2 cellular contexts compared by ENCODE assay signal in the genomic region with DNA sequence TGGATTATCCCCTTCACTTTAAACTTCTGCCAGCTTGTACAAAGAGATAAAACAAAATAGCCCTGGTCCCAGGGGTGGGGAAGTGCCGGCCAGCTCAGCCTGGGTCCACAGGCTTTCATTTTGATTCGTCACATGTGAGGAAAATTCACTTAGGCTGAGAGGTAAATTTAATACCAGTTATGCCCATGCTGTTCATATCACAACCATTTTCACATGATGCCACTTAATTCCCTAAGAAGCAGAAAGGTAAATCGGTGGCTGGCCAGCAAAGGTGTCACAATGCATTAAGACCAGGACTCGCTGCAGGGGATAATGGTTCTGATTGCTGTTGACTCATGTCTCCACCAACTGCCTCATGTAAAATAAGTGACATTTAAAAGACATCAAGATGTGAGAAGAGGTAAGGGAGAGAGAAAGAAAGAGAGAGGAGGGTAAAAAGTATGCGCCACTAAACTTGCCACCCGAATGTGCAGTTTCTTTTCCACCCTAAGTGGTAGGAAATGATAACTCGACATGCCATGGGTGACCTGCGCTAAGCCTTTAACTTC.
TF ChIP-seq lines count a peak whose summit lies in the region.

No MANE protein-coding gene starts in this region.

TF ChIP-seq in GM23338, 12 proteins besides CTCF, POLR2A, EP300 and RAD21 (continued from another document and continues in another):
- TF ChIP-seq CREB1 (CRISPR knock-in tag; IDR thresholded peaks at IDR 0.05; ENCODE audit: low read depth): no peak
- TF ChIP-seq, protein P1, sequence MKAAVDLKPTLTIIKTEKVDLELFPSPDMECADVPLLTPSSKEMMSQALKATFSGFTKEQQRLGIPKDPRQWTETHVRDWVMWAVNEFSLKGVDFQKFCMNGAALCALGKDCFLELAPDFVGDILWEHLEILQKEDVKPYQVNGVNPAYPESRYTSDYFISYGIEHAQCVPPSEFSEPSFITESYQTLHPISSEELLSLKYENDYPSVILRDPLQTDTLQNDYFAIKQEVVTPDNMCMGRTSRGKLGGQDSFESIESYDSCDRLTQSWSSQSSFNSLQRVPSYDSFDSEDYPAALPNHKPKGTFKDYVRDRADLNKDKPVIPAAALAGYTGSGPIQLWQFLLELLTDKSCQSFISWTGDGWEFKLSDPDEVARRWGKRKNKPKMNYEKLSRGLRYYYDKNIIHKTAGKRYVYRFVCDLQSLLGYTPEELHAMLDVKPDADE (IDR thresholded peaks at IDR 0.05): no peak
- TF ChIP-seq POLR2AphosphoS5 (IDR thresholded peaks at IDR 0.05; ENCODE audit: low read depth): no peak
- TF ChIP-seq, protein P2, sequence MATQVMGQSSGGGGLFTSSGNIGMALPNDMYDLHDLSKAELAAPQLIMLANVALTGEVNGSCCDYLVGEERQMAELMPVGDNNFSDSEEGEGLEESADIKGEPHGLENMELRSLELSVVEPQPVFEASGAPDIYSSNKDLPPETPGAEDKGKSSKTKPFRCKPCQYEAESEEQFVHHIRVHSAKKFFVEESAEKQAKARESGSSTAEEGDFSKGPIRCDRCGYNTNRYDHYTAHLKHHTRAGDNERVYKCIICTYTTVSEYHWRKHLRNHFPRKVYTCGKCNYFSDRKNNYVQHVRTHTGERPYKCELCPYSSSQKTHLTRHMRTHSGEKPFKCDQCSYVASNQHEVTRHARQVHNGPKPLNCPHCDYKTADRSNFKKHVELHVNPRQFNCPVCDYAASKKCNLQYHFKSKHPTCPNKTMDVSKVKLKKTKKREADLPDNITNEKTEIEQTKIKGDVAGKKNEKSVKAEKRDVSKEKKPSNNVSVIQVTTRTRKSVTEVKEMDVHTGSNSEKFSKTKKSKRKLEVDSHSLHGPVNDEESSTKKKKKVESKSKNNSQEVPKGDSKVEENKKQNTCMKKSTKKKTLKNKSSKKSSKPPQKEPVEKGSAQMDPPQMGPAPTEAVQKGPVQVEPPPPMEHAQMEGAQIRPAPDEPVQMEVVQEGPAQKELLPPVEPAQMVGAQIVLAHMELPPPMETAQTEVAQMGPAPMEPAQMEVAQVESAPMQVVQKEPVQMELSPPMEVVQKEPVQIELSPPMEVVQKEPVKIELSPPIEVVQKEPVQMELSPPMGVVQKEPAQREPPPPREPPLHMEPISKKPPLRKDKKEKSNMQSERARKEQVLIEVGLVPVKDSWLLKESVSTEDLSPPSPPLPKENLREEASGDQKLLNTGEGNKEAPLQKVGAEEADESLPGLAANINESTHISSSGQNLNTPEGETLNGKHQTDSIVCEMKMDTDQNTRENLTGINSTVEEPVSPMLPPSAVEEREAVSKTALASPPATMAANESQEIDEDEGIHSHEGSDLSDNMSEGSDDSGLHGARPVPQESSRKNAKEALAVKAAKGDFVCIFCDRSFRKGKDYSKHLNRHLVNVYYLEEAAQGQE (IDR thresholded peaks at IDR 0.05; ENCODE audit: unreplicated experiment): no peak
- no peak for TF ChIP-seq ZNF114 (CRISPR knock-in tag; IDR thresholded peaks at IDR 0.05)
- no peak for TF ChIP-seq JUNB (IDR thresholded peaks at IDR 0.05; ENCODE audit: unreplicated experiment)
- TF ChIP-seq, protein P3, sequence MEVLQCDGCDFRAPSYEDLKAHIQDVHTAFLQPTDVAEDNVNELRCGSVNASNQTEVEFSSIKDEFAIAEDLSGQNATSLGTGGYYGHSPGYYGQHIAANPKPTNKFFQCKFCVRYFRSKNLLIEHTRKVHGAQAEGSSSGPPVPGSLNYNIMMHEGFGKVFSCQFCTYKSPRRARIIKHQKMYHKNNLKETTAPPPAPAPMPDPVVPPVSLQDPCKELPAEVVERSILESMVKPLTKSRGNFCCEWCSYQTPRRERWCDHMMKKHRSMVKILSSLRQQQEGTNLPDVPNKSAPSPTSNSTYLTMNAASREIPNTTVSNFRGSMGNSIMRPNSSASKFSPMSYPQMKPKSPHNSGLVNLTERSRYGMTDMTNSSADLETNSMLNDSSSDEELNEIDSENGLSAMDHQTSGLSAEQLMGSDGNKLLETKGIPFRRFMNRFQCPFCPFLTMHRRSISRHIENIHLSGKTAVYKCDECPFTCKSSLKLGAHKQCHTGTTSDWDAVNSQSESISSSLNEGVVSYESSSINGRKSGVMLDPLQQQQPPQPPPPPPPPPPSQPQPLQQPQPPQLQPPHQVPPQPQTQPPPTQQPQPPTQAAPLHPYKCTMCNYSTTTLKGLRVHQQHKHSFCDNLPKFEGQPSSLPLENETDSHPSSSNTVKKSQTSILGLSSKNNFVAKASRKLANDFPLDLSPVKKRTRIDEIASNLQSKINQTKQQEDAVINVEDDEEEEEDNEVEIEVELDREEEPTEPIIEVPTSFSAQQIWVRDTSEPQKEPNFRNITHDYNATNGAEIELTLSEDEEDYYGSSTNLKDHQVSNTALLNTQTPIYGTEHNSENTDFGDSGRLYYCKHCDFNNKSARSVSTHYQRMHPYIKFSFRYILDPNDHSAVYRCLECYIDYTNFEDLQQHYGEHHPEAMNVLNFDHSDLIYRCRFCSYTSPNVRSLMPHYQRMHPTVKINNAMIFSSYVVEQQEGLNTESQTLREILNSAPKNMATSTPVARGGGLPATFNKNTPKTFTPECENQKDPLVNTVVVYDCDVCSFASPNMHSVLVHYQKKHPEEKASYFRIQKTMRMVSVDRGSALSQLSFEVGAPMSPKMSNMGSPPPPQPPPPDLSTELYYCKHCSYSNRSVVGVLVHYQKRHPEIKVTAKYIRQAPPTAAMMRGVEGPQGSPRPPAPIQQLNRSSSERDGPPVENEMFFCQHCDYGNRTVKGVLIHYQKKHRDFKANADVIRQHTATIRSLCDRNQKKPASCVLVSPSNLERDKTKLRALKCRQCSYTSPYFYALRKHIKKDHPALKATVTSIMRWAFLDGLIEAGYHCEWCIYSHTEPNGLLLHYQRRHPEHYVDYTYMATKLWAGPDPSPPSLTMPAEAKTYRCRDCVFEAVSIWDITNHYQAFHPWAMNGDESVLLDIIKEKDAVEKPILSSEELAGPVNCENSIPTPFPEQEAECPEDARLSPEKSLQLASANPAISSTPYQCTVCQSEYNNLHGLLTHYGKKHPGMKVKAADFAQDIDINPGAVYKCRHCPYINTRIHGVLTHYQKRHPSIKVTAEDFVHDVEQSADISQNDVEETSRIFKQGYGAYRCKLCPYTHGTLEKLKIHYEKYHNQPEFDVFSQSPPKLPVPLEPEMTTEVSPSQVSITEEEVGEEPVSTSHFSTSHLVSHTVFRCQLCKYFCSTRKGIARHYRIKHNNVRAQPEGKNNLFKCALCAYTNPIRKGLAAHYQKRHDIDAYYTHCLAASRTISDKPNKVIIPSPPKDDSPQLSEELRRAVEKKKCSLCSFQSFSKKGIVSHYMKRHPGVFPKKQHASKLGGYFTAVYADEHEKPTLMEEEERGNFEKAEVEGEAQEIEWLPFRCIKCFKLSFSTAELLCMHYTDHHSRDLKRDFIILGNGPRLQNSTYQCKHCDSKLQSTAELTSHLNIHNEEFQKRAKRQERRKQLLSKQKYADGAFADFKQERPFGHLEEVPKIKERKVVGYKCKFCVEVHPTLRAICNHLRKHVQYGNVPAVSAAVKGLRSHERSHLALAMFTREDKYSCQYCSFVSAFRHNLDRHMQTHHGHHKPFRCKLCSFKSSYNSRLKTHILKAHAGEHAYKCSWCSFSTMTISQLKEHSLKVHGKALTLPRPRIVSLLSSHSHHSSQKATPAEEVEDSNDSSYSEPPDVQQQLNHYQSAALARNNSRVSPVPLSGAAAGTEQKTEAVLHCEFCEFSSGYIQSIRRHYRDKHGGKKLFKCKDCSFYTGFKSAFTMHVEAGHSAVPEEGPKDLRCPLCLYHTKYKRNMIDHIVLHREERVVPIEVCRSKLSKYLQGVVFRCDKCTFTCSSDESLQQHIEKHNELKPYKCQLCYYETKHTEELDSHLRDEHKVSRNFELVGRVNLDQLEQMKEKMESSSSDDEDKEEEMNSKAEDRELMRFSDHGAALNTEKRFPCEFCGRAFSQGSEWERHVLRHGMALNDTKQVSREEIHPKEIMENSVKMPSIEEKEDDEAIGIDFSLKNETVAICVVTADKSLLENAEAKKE (CRISPR knock-in tag; IDR thresholded peaks at IDR 0.05): no peak
- TF ChIP-seq EZH2phosphoT487 (IDR thresholded peaks at IDR 0.05; ENCODE audit: unreplicated experiment): no peak
- no peak for TF ChIP-seq EZH2 (IDR thresholded peaks at IDR 0.05; ENCODE audit: low read depth, unreplicated experiment)

TF ChIP-seq in SK-N-SH, 30 proteins besides CTCF, POLR2A, EP300 and RAD21 (continued from another document):
- TF ChIP-seq, protein P2 (IDR thresholded peaks at IDR 0.05; ENCODE audit: low read depth, low read length): no peak
- TF ChIP-seq CHD2 (IDR thresholded peaks at IDR 0.05; ENCODE audit: low read length, partially characterized antibody) (peak; percentile 11), NRF1 (IDR thresholded peaks at IDR 0.05; ENCODE audit: low read depth, low read length) (no peak), MXI1 (IDR thresholded peaks at IDR 0.05; ENCODE audit: low read depth, low read length) (peak; percentile 72), YY1 (IDR thresholded peaks at IDR 0.05; ENCODE audit: low read depth) (no peak), MEF2A (IDR thresholded peaks at IDR 0.05; ENCODE audit: borderline replicate concordance, low read depth) (no peak), TCF12 (IDR thresholded peaks at IDR 0.05) (no peak), FOXM1 (IDR thresholded peaks at IDR 0.05; ENCODE audit: low read depth) (0 out of 2 replicates have a peak, but pooled peaks have one; percentile 2), RCOR1 (IDR thresholded peaks at IDR 0.05; ENCODE audit: low read length) (peak; percentile 43; the same call in 1 of the 2 replicates), GATA2 (CRISPR knock-in tag; IDR thresholded peaks at IDR 0.05) (peak; percentile 76)
- TF ChIP-seq, protein P4, sequence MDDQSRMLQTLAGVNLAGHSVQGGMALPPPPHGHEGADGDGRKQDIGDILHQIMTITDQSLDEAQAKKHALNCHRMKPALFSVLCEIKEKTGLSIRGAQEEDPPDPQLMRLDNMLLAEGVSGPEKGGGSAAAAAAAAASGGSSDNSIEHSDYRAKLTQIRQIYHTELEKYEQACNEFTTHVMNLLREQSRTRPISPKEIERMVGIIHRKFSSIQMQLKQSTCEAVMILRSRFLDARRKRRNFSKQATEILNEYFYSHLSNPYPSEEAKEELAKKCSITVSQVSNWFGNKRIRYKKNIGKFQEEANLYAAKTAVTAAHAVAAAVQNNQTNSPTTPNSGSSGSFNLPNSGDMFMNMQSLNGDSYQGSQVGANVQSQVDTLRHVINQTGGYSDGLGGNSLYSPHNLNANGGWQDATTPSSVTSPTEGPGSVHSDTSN (IDR thresholded peaks at IDR 0.05): peak; percentile 74
